ENCODE assay signal across 12 cellular contexts in the genomic region with DNA sequence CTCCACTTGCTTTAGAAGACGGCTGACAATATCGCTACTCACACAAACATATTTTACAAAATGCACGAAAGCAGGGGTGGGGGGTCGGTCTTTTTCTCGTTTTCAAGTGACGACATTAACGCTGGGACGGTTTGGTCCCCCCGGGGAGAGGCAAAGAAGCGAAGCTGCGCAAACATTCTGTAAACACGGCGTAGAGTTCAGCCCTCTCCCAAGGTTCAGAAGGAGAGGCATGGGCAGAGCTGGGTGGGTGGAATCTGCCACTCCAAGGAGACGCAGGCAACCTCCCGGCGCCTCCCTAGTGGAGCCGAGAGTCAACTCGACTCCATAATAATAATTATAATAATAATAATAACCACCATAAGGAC. TPM values are rescaled to one million over a fixed set of nuclear protein-coding genes. Genes with fewer than 3 reads are reported as not detected.
DNase-seq lines count a peak whose midpoint lies in the region; ATAC-seq and TF ChIP-seq lines count a peak whose summit lies in the region.
"Had no signal": no experiment of that assay in that cellular context is flagged by ENCODE, and none has a peak within 500 bp of the region (broad histone marks: within the 10 kb centered on the region; RNA-seq: fewer than 3 reads in every experiment).

No MANE protein-coding gene starts in this region.

- peak in 1 of 7 experiments; percentile 8 for DNase-seq in CD8-positive, alpha-beta T cell
- DNase-seq in GM23338 (ENCODE audit: low spot score): peak; percentile 45
- no peak for DNase-seq in natural killer cell treated with Interleukin-12 subunit alpha and Interleukin-12 subunit beta and Interleukin-15 and Interleukin-18, amount 100 ng/mL, for 72 hours (ENCODE audit: low spot score)
- DNase-seq in activated effector memory CD4-positive, alpha-beta T cell treated with anti-CD3 and anti-CD28 coated beads, Interleukin-2, amount 50 U/mL, for 16 hours: no peak
- no peak for DNase-seq in psoas muscle
- DNase-seq in nephron progenitor cell: no peak
- no peak for DNase-seq in NCI-H748 (lab: John Stamatoyannopoulos, UW; ENCODE audit: unreplicated experiment)
- DNase-seq: kidney glomerular epithelial cell, SHP77 treated with DMSO at 0.1 percent for 48 hours had no signal

- peaks cover 17% of the 10 kb centered on the region for H4K20me1 ChIP-seq in GM23338 (replicated peaks; ENCODE audit: insufficient read depth)

- no peak overlapping the region for H3K27ac Mint-ChIP-seq in CD8-positive, alpha-beta T cell
- no peak overlapping the region for H3K27ac Mint-ChIP-seq in GM23338
- H3K27ac Mint-ChIP-seq in brain: no peak overlapping the region
- no peak overlapping the region for H3K27ac Mint-ChIP-seq in natural killer cell treated with Interleukin-12 subunit alpha and Interleukin-12 subunit beta and Interleukin-15 and Interleukin-18, amount 100 ng/mL, for 72 hours
- H3K27ac Mint-ChIP-seq in nephron progenitor cell: no peak overlapping the region
- H3K27ac Mint-ChIP-seq: CD14-positive monocyte had no signal

- H3K4me3 ChIP-seq in CD8-positive, alpha-beta T cell (ENCODE audit: low read depth, low read length): no peak overlapping the region
- peak overlapping the region; percentile 56 for H3K4me3 ChIP-seq in GM23338
- no peak overlapping the region for H3K4me3 ChIP-seq in psoas muscle

- WGBS in psoas muscle, 3 donors: 46 to 61% (median 50%) methylated on average over 18 of the region's 18 CpGs

- no peaks in the 10 kb centered on the region for H3K79me2 ChIP-seq in GM23338 (replicated peaks; ENCODE audit: insufficient read depth)

- H3K9me2 ChIP-seq in GM23338 (ENCODE audit: insufficient read depth): no peaks in the 10 kb centered on the region

- H3K27me3 ChIP-seq in CD8-positive, alpha-beta T cell (ENCODE audit: insufficient read depth, low read length): peaks cover 67% of the 10 kb centered on the region
- H3K27me3 ChIP-seq in GM23338 (ENCODE audit: insufficient read depth) (peaks cover 91% of the 10 kb centered on the region), psoas muscle (ENCODE audit: insufficient read depth in 3 of 3, low read length in 2 of 3) (peaks cover 1 to 100% (median 65%) of the 10 kb centered on the region in 3 donors)

- CTCF ChIA-PET in CD8-positive, alpha-beta T cell (lab: Charles Lee): interaction anchor here (11.7 kb wide), 1 partner anchor 273 kb away, joined by 205 read pairs; no protein-coding TSS in a partner anchor

- peaks cover 65% of the 10 kb centered on the region for H3K27me3 Mint-ChIP-seq in CD8-positive, alpha-beta T cell (ENCODE audit: low read depth)
- H3K27me3 Mint-ChIP-seq in GM23338 (ENCODE audit: insufficient read depth, low read depth, poor library complexity): peaks cover 90% of the 10 kb centered on the region
- peaks cover 99% of the 10 kb centered on the region for H3K27me3 Mint-ChIP-seq in brain
- H3K27me3 Mint-ChIP-seq in natural killer cell treated with Interleukin-12 subunit alpha and Interleukin-12 subunit beta and Interleukin-15 and Interleukin-18, amount 100 ng/mL, for 72 hours: peaks cover 52 to 53% of the 10 kb centered on the region in 2 donors
- peaks cover 100% of the 10 kb centered on the region for H3K27me3 Mint-ChIP-seq in nephron progenitor cell (ENCODE audit: low read depth, poor library complexity)

- H3K36me3 Mint-ChIP-seq in CD8-positive, alpha-beta T cell: no peaks in the 10 kb centered on the region
- H3K36me3 Mint-ChIP-seq in GM23338 (ENCODE audit: low read depth): no peaks in the 10 kb centered on the region; the same call in 2 of the 3 replicates
- no peaks in the 10 kb centered on the region for H3K36me3 Mint-ChIP-seq in brain
- H3K36me3 Mint-ChIP-seq in natural killer cell treated with Interleukin-12 subunit alpha and Interleukin-12 subunit beta and Interleukin-15 and Interleukin-18, amount 100 ng/mL, for 72 hours: no peaks in the 10 kb centered on the region
- no peaks in the 10 kb centered on the region for H3K36me3 Mint-ChIP-seq in nephron progenitor cell (ENCODE audit: low read depth)

- no peak overlapping the region for H3K27ac ChIP-seq in CD8-positive, alpha-beta T cell (ENCODE audit: low read depth, low read length)
- no peak overlapping the region for H3K27ac ChIP-seq in GM23338 (ENCODE audit: low read depth)
- H3K27ac ChIP-seq in psoas muscle: no peak overlapping the region

- no peaks in the 10 kb centered on the region for H3K9me3 Mint-ChIP-seq in CD8-positive, alpha-beta T cell
- peaks cover 2% of the 10 kb centered on the region; the same call in 1 of the 3 replicates for H3K9me3 Mint-ChIP-seq in GM23338
- H3K9me3 Mint-ChIP-seq in brain: no peaks in the 10 kb centered on the region
- no peaks in the 10 kb centered on the region for H3K9me3 Mint-ChIP-seq in natural killer cell treated with Interleukin-12 subunit alpha and Interleukin-12 subunit beta and Interleukin-15 and Interleukin-18, amount 100 ng/mL, for 72 hours
- H3K9me3 Mint-ChIP-seq in nephron progenitor cell: no peaks in the 10 kb centered on the region

- H2AFZ ChIP-seq in GM23338: no peak overlapping the region; the same call in 1 of the 2 replicates

- no peak for TF ChIP-seq CTCF in CD8-positive, alpha-beta T cell (IDR thresholded peaks at IDR 0.05)
- TF ChIP-seq CTCF in GM23338 (conservative IDR thresholded peaks at IDR 0.05; ENCODE audit: low read depth in 2 of 2) (no peak), brain (conservative IDR thresholded peaks at IDR 0.05) (no peak), psoas muscle (IDR thresholded peaks at IDR 0.05) (no peak), nephron progenitor cell (IDR thresholded peaks at IDR 0.05) (no peak)

- H3F3A ChIP-seq in GM23338 (replicated peaks; ENCODE audit: low read depth): peaks cover 36% of the 10 kb centered on the region

- H3K4me3 Mint-ChIP-seq in CD8-positive, alpha-beta T cell: peak overlapping the region; percentile 49
- peak overlapping the region; percentile 60 for H3K4me3 Mint-ChIP-seq in GM23338
- H3K4me3 Mint-ChIP-seq in brain: peak overlapping the region in 4 of 5 experiments; percentile 52 to 74 (median 53)
- peak overlapping the region; percentile 20 for H3K4me3 Mint-ChIP-seq in natural killer cell treated with Interleukin-12 subunit alpha and Interleukin-12 subunit beta and Interleukin-15 and Interleukin-18, amount 100 ng/mL, for 72 hours
- H3K4me3 Mint-ChIP-seq in nephron progenitor cell: no peak overlapping the region

- H3K4me2 ChIP-seq in GM23338: peak overlapping the region; percentile 85

- ATAC-seq in CD8-positive, alpha-beta T cell: no peak
- ATAC-seq in GM23338 (no peak), psoas muscle (no peak)
- ATAC-seq in natural killer cell treated with Interleukin-12 subunit alpha and Interleukin-12 subunit beta and Interleukin-15 and Interleukin-18, amount 100 ng/mL, for 72 hours: no peak
- ATAC-seq: HCT116 had no signal

- H3K36me3 ChIP-seq in CD8-positive, alpha-beta T cell (ENCODE audit: insufficient read depth, low read length): no peaks in the 10 kb centered on the region
- H3K36me3 ChIP-seq in GM23338 (ENCODE audit: insufficient read depth) (no peaks in the 10 kb centered on the region), psoas muscle (ENCODE audit: insufficient read depth in 1 of 2, low read depth in 1 of 2) (no peaks in the 10 kb centered on the region)

- H3K9me3 ChIP-seq in CD8-positive, alpha-beta T cell (ENCODE audit: low read length): no peaks in the 10 kb centered on the region
- no peaks in the 10 kb centered on the region for H3K9me3 ChIP-seq in psoas muscle

- intact Hi-C loops in CD8-positive, alpha-beta T cell (cut with DNase I, micrococcal nuclease): no loop called here
- intact Hi-C loops in psoas muscle (cut with DNase I): no loop called here

- peaks cover 58% of the 10 kb centered on the region for H3K4me1 ChIP-seq in CD8-positive, alpha-beta T cell (ENCODE audit: insufficient read depth, low read length)
- H3K4me1 ChIP-seq in GM23338 (ENCODE audit: insufficient read depth) (peaks cover 67% of the 10 kb centered on the region), psoas muscle (peaks cover 30% of the 10 kb centered on the region)

- peaks cover 44% of the 10 kb centered on the region for H3K4me1 Mint-ChIP-seq in CD8-positive, alpha-beta T cell (ENCODE audit: low read depth)
- peaks cover 53% of the 10 kb centered on the region for H3K4me1 Mint-ChIP-seq in GM23338
- H3K4me1 Mint-ChIP-seq in brain: peaks cover 38% of the 10 kb centered on the region
- peaks cover 0 to 13% of the 10 kb centered on the region in 2 donors for H3K4me1 Mint-ChIP-seq in natural killer cell treated with Interleukin-12 subunit alpha and Interleukin-12 subunit beta and Interleukin-15 and Interleukin-18, amount 100 ng/mL, for 72 hours (ENCODE audit: low read depth in 2 of 2)
- H3K4me1 Mint-ChIP-seq in nephron progenitor cell: peaks cover 10% of the 10 kb centered on the region

- POLR2A ChIA-PET in CD8-positive, alpha-beta T cell (lab: Charles Lee): no interaction called here

TF ChIP-seq in GM23338, 12 proteins besides CTCF, POLR2A, EP300 and RAD21:
- TF ChIP-seq STAT1 (IDR thresholded peaks at IDR 0.05; ENCODE audit: unreplicated experiment): no peak

RNA-seq across cellular contexts. Expression of a gene that starts 2.4 kb away (rescaled TPM):
- not detected for total RNA-seq in CD8-positive, alpha-beta T cell
- total RNA-seq in GM23338 (2014; rRNA removed; shearing (Covaris generic)): not detected in 2 replicates
- polyA plus RNA-seq in GM23338 (2016; fragmentation: Nextera tagmentation; extraction: Ambion mirVana) (not detected in 2 replicates), brain (ENCODE audit: insufficient read depth, low read depth, low replicate concordance) (6.9 TPM), psoas muscle (not detected)
- not detected for total RNA-seq in natural killer cell treated with Interleukin-12 subunit alpha and Interleukin-12 subunit beta and Interleukin-15 and Interleukin-18, amount 100 ng/mL, for 72 hours
- not detected for total RNA-seq in psoas muscle
- polyA plus RNA-seq: CD14-positive monocyte had no signal
